Comparison of ENCODE assay signal across 17 cellular contexts in the genomic region with DNA sequence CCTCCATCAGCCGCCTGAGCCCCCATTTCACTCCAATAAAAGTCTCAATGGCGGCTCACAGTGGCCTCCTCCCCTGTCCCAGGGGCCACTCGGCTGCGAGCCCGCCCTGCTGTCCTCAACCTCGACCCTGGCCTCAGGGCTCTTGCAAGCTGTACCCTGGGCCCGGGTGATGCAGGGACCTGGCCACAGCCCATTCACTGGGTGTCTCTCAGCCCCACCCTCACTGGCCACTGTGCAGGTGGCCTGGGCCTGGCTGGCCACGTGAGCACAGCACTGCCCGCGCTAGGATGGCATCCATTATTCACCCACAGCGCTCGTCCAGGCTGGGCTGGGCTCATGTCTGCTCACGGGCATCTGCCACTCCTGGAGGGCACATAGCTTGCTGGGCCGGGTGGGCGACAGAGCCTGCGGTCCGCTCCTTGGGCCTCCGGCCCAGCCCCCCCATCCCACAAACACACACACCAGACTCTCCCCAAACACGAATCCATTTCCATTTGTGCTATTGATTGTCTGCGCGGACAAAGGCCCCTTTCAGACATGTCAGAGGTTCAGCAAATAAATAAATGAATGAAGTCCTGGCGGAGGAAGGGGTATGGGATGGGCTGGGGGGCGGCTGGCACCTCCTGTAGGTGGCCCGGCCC.
"Had no signal": no experiment of that assay in that cellular context is flagged by ENCODE, and none has a peak within 500 bp of the region (broad histone marks: within the 10 kb centered on the region; RNA-seq: fewer than 3 reads in every experiment).

No MANE protein-coding gene starts in this region.

- H3K9me3 Mint-ChIP-seq: activated naive CD4-positive, alpha-beta T cell treated with anti-CD3 and anti-CD28 coated beads, Interleukin-2, amount 50 U/mL, for 72 hours; activated T-cell treated with anti-CD3 and anti-CD28 coated beads, Interleukin-2, amount 50 U/mL, for 72 hours; dendritic cell treated with granulocyte-macrophage colony-stimulating factor and Interleukin-4, amounts not matched to agents 40 ng/mL and 50 ng/mL, for 4 days; stimulated activated naive B cell treated with anti-CD40 and anti-IgM and Interleukin-4, amounts not matched to agents 10 μg/mL and 1 μg/mL and 100 μg/mL, for 72 hours had no signal

- H3K27ac Mint-ChIP-seq: activated naive CD4-positive, alpha-beta T cell treated with anti-CD3 and anti-CD28 coated beads, Interleukin-2, amount 50 U/mL, for 72 hours; activated T-cell treated with anti-CD3 and anti-CD28 coated beads, Interleukin-2, amount 50 U/mL, for 72 hours; dendritic cell treated with granulocyte-macrophage colony-stimulating factor and Interleukin-4, amounts not matched to agents 40 ng/mL and 50 ng/mL, for 4 days; stimulated activated naive B cell treated with anti-CD40 and anti-IgM and Interleukin-4, amounts not matched to agents 10 μg/mL and 1 μg/mL and 100 μg/mL, for 72 hours had no signal

- H3K9ac ChIP-seq: parathyroid adenoma had no signal

- H3K4me2 ChIP-seq: hepatocyte had no signal

- H3K27ac ChIP-seq: adrenal gland, cardiac muscle cell, hepatocyte, lower lobe of right lung, parathyroid adenoma, spleen, WERI-Rb-1 had no signal

- H3K36me3 Mint-ChIP-seq: activated naive CD4-positive, alpha-beta T cell treated with anti-CD3 and anti-CD28 coated beads, Interleukin-2, amount 50 U/mL, for 72 hours; stimulated activated naive B cell treated with anti-CD40 and anti-IgM and Interleukin-4, amounts not matched to agents 10 μg/mL and 1 μg/mL and 100 μg/mL, for 72 hours had no signal

- H3K27me3 ChIP-seq: adrenal gland, cardiac muscle cell, hepatocyte had no signal

- H3K9me3 ChIP-seq: adrenal gland, lower lobe of right lung, spleen had no signal

- H3K36me3 ChIP-seq: adrenal gland, cardiac muscle cell, lower lobe of right lung, spleen, WERI-Rb-1 had no signal

- DNase-seq: activated CD4-positive, alpha-beta T cell treated with anti-CD3 and anti-CD28 coated beads, Interleukin-2, amount 50 U/mL, for 4 hours; activated effector memory CD4-positive, alpha-beta T cell treated with anti-CD3 and anti-CD28 coated beads, Interleukin-2, amount 50 U/mL, for 16 hours; activated T-cell treated with anti-CD3 and anti-CD28 coated beads, Interleukin-2, amount 50 U/mL, for 72 hours; adrenal gland; effector memory CD4-positive, alpha-beta T cell; left colon; lower lobe of right lung; spleen; stimulated activated CD4-positive, alpha-beta T cell treated with anti-CD3 and anti-CD28 coated beads, Interleukin-4, amount 100 ng/mL, for 4 hours; SW 1271; WERI-Rb-1 had no signal

- H2AFZ ChIP-seq: hepatocyte, parathyroid adenoma had no signal

- H3K4me1 ChIP-seq: adrenal gland had no signal

- H3K79me2 ChIP-seq: hepatocyte, parathyroid adenoma had no signal

- H3K4me3 Mint-ChIP-seq: activated T-cell treated with anti-CD3 and anti-CD28 coated beads, Interleukin-2, amount 50 U/mL, for 72 hours; dendritic cell treated with granulocyte-macrophage colony-stimulating factor and Interleukin-4, amounts not matched to agents 40 ng/mL and 50 ng/mL, for 4 days; stimulated activated naive B cell treated with anti-CD40 and anti-IgM and Interleukin-4, amounts not matched to agents 10 μg/mL and 1 μg/mL and 100 μg/mL, for 72 hours had no signal

- H3K4me3 ChIP-seq: adrenal gland, cardiac muscle cell, hepatocyte, lower lobe of right lung, spleen had no signal
